ENCODE assay signal across 21 cellular contexts in genomic region chr6:322205-322930, GRCh38. TPM values are rescaled to one million over a fixed set of nuclear protein-coding genes. Genes with fewer than 3 reads are reported as not detected.
DNase-seq lines count a peak whose midpoint lies in the region; ATAC-seq, FAIRE-seq and TF ChIP-seq lines count a peak whose summit lies in the region.
"Had no signal": no experiment of that assay in that cellular context is flagged by ENCODE, and none has a peak within 500 bp of the region (broad histone marks: within the 10 kb centered on the region; RNA-seq: fewer than 3 reads in every experiment).

No MANE protein-coding gene starts in this region.

- no peaks in the 10 kb centered on the region for H3K9me2 ChIP-seq in OCI-LY1 (ENCODE audit: low read depth, low read length)

- no peaks in the 10 kb centered on the region for H3K27me3 ChIP-seq in CD4-positive, alpha-beta T cell (ENCODE audit: control insufficient read depth, insufficient read depth, low read length)
- H3K27me3 ChIP-seq in OCI-LY1 (ENCODE audit: insufficient read depth, low read length) (no peaks in the 10 kb centered on the region), endodermal cell (ENCODE audit: control insufficient read depth, insufficient read depth, low read length, poor library complexity, severe bottlenecking) (no peaks in the 10 kb centered on the region), adrenal gland (no peaks in the 10 kb centered on the region)
- H3K27me3 ChIP-seq: thyroid gland had no signal

- intact Hi-C loops in CD4-positive, alpha-beta T cell (cut with DNase I, micrococcal nuclease), result no loop called here
- intact Hi-C loops in adrenal gland (cut with DNase I), result no loop called here

- H3K9ac ChIP-seq in OCI-LY1 (ENCODE audit: low read length), result no peak overlapping the region
- no peak overlapping the region for H3K9ac ChIP-seq in endodermal cell (ENCODE audit: extremely low read depth, low read length, poor library complexity, severe bottlenecking)

- H3K4me1 ChIP-seq in OCI-LY1 (ENCODE audit: insufficient read depth, low read length, severe bottlenecking) (no peaks in the 10 kb centered on the region), endodermal cell (ENCODE audit: control insufficient read depth, insufficient read depth, low read length) (no peaks in the 10 kb centered on the region), adrenal gland (replicated peaks in 1 of 2) (no peaks in the 10 kb centered on the region)

- TF ChIP-seq CTCF in CD4-positive, alpha-beta T cell (IDR thresholded peaks at IDR 0.05), result peak; percentile 15
- TF ChIP-seq CTCF in OCI-LY1 (IDR thresholded peaks at IDR 0.05; ENCODE audit: low read length), result peak; percentile 28; the same call in 1 of the 2 replicates
- TF ChIP-seq CTCF in endodermal cell (conservative IDR thresholded peaks at IDR 0.05), result peak; percentile 53
- TF ChIP-seq CTCF in adrenal gland (IDR thresholded peaks at IDR 0.05), result no peak

- 83 to 84% methylated on average over 11 to 14 of the region's 15 CpGs for WGBS in endodermal cell (ENCODE audit: insufficient coverage in 1 of 2, insufficient read length in 1 of 2), 2 experiments
- 66 to 78% (median 76%) methylated on average over 14 to 15 of the region's 15 CpGs for WGBS in adrenal gland, 4 donors

- H3K4me3 ChIP-seq in OCI-LY1 (ENCODE audit: low read depth, low read length, poor library complexity, severe bottlenecking) (no peak overlapping the region), endodermal cell (ENCODE audit: low read length) (no peak overlapping the region), adrenal gland (no peak overlapping the region)
- H3K4me3 ChIP-seq: skin epidermis, thyroid gland had no signal

- H3K9me3 ChIP-seq in CD4-positive, alpha-beta T cell (ENCODE audit: control insufficient read depth, low read length), result no peaks in the 10 kb centered on the region
- no peaks in the 10 kb centered on the region for H3K9me3 ChIP-seq in OCI-LY1 (ENCODE audit: low read length)
- H3K9me3 ChIP-seq in endodermal cell (ENCODE audit: control insufficient read depth, low read length), result no peaks in the 10 kb centered on the region
- H3K9me3 ChIP-seq in adrenal gland (replicated peaks in 1 of 3), result no peaks in the 10 kb centered on the region
- H3K9me3 ChIP-seq: thyroid gland had no signal

- peak; percentile 26 for FAIRE-seq in GM12891 (lab: Jason Lieb, UNC)
- FAIRE-seq: endometrium had no signal

- peaks cover 4% of the 10 kb centered on the region for H3K36me3 Mint-ChIP-seq in CD4-positive, alpha-beta T cell (ENCODE audit: low read depth)
- H3K36me3 Mint-ChIP-seq in endodermal cell (ENCODE audit: low read depth), result peaks cover 6% of the 10 kb centered on the region
- peaks cover 8% of the 10 kb centered on the region for H3K36me3 Mint-ChIP-seq in T-helper 2 cell treated with Interferon-gamma antibody and Interleukin-4, amounts not matched to agents 5 μg/mL and 100 μg/mL, for 36 hours (ENCODE audit: low read depth)

- H3K36me3 ChIP-seq in OCI-LY1 (ENCODE audit: insufficient read depth, low read length), result no peaks in the 10 kb centered on the region
- H3K36me3 ChIP-seq in endodermal cell (ENCODE audit: control insufficient read depth, insufficient read depth, low read length), result peaks cover 6% of the 10 kb centered on the region
- no peaks in the 10 kb centered on the region for H3K36me3 ChIP-seq in adrenal gland (replicated peaks in 1 of 2)
- H3K36me3 ChIP-seq: thyroid gland had no signal

- TF ChIP-seq POLR2A in GM12891 (IDR thresholded peaks at IDR 0.05; ENCODE audit: low read depth, low read length) (no peak), adrenal gland (IDR thresholded peaks at IDR 0.05) (no peak)

- no peaks in the 10 kb centered on the region for H3F3A ChIP-seq in OCI-LY1 (ENCODE audit: insufficient read depth, low read length)

- no peak overlapping the region for H3K27ac ChIP-seq in CD4-positive, alpha-beta T cell (ENCODE audit: low read depth, low read length)
- H3K27ac ChIP-seq in OCI-LY1 (ENCODE audit: low read depth, low read length, poor library complexity, severe bottlenecking) (no peak overlapping the region), endodermal cell (ENCODE audit: low read depth, low read length) (no peak overlapping the region), adrenal gland (no peak overlapping the region)
- H3K27ac ChIP-seq: skin epidermis, thyroid gland had no signal

- no peak overlapping the region for H3K27ac Mint-ChIP-seq in CD4-positive, alpha-beta T cell
- H3K27ac Mint-ChIP-seq in endodermal cell, result no peak overlapping the region
- H3K27ac Mint-ChIP-seq in T-helper 2 cell treated with Interferon-gamma antibody and Interleukin-4, amounts not matched to agents 5 μg/mL and 100 μg/mL, for 36 hours, result no peak overlapping the region
- H3K27ac Mint-ChIP-seq: T-cell had no signal

- no peak overlapping the region for H2AFZ ChIP-seq in OCI-LY1 (ENCODE audit: low read length)

- no peaks in the 10 kb centered on the region for H3K4me1 Mint-ChIP-seq in CD4-positive, alpha-beta T cell (ENCODE audit: low read depth)
- H3K4me1 Mint-ChIP-seq in endodermal cell, result no peaks in the 10 kb centered on the region
- peaks cover 17% of the 10 kb centered on the region for H3K4me1 Mint-ChIP-seq in T-helper 2 cell treated with Interferon-gamma antibody and Interleukin-4, amounts not matched to agents 5 μg/mL and 100 μg/mL, for 36 hours (ENCODE audit: low read depth)

- no peaks in the 10 kb centered on the region for H4K20me1 ChIP-seq in OCI-LY1 (ENCODE audit: insufficient read depth, low read length)

- H3K27me3 Mint-ChIP-seq in CD4-positive, alpha-beta T cell, result no peaks in the 10 kb centered on the region
- H3K27me3 Mint-ChIP-seq in endodermal cell (ENCODE audit: insufficient read depth), result no peaks in the 10 kb centered on the region
- no peaks in the 10 kb centered on the region for H3K27me3 Mint-ChIP-seq in T-helper 2 cell treated with Interferon-gamma antibody and Interleukin-4, amounts not matched to agents 5 μg/mL and 100 μg/mL, for 36 hours (ENCODE audit: low read depth)
- H3K27me3 Mint-ChIP-seq: T-cell had no signal

- CTCF ChIA-PET in CD4-positive, alpha-beta T cell (lab: Charles Lee), result no interaction called here

- ATAC-seq in CD4-positive, alpha-beta T cell (ENCODE audit: poor library complexity), result no peak
- ATAC-seq: PC-3, T-cell had no signal

- DNase-seq in CD4-positive, alpha-beta T cell, result no peak
- DNase-seq in GM12891 (ENCODE audit: insufficient read length, low spot score) (no peak), endodermal cell (peak; percentile 64), adrenal gland (no peak), DMS114 treated with DMSO at 0.1 percent for 48 hours (lab: John Stamatoyannopoulos, UW; ENCODE audit: unreplicated experiment) (no peak), superior temporal gyrus (ENCODE audit: extremely low spot score) (no peak)
- DNase-seq in T-helper 2 cell treated with Interferon-gamma antibody and Interleukin-4, amounts not matched to agents 5 μg/mL and 100 μg/mL, for 36 hours (ENCODE audit: low spot score), result no peak
- DNase-seq: activated CD4-positive, CD25-positive, alpha-beta regulatory T cell; activated effector memory CD4-positive, alpha-beta T cell treated with anti-CD3 and anti-CD28 coated beads, Interleukin-2, amount 50 U/mL, for 16 hours; AML-193; DMS 273 treated with DMSO at 0.1 percent for 48 hours; foreskin fibroblast; NCI-H1694 treated with DMSO at 0.1 percent for 48 hours; NCI-H524; PC-3; stimulated activated CD4-positive, alpha-beta T cell treated with anti-CD3 and anti-CD28 coated beads, Interleukin-4, amount 100 ng/mL, for 4 hours; T-cell; thyroid gland had no signal

- no peaks in the 10 kb centered on the region for H3K79me2 ChIP-seq in OCI-LY1 (ENCODE audit: insufficient read depth, low read length)

- no peak overlapping the region for H3K4me2 ChIP-seq in OCI-LY1 (ENCODE audit: low read length)

- H3K4me3 Mint-ChIP-seq in CD4-positive, alpha-beta T cell, result no peak overlapping the region
- H3K4me3 Mint-ChIP-seq in endodermal cell, result no peak overlapping the region
- H3K4me3 Mint-ChIP-seq in T-helper 2 cell treated with Interferon-gamma antibody and Interleukin-4, amounts not matched to agents 5 μg/mL and 100 μg/mL, for 36 hours, result no peak overlapping the region
- H3K4me3 Mint-ChIP-seq: T-cell had no signal

- no peaks in the 10 kb centered on the region for H3K9me3 Mint-ChIP-seq in CD4-positive, alpha-beta T cell
- peaks cover 37% of the 10 kb centered on the region for H3K9me3 Mint-ChIP-seq in endodermal cell
- no peaks in the 10 kb centered on the region for H3K9me3 Mint-ChIP-seq in T-helper 2 cell treated with Interferon-gamma antibody and Interleukin-4, amounts not matched to agents 5 μg/mL and 100 μg/mL, for 36 hours
- H3K9me3 Mint-ChIP-seq: T-cell had no signal

- POLR2A ChIA-PET in CD4-positive, alpha-beta T cell (lab: Charles Lee), result interaction anchor here (1.1 kb wide), 1 partner anchor 30 kb away, joined by 3 read pairs; the partner anchor contains the start of gene DUSP22

TF ChIP-seq in GM12891, 5 proteins besides CTCF, POLR2A, EP300 and RAD21:
- TF ChIP-seq TAF1 (IDR thresholded peaks at IDR 0.05; ENCODE audit: low read depth, low read length) (no peak), POU2F2 (IDR thresholded peaks at IDR 0.05; ENCODE audit: low read depth, low read length) (no peak), PAX5 (IDR thresholded peaks at IDR 0.05; ENCODE audit: insufficient read depth, low read length, severe bottlenecking) (no peak), SPI1 (IDR thresholded peaks at IDR 0.05; ENCODE audit: low read depth, low read length) (no peak), POLR2AphosphoS5 (IDR thresholded peaks at IDR 0.05; ENCODE audit: low read depth, low read length) (no peak)

RNA-seq across cellular contexts. Expression of gene DUSP22, which starts 30.1 kb away (rescaled TPM):
- 10 to 100 TPM; 25.4 to 26.3 TPM for total RNA-seq in CD4-positive, alpha-beta T cell
- polyA plus RNA-seq in GM12891 (2012; ENCODE audit: low read depth, missing spikeins), result 90.4 TPM
- total RNA-seq in endodermal cell, result 10 to 100 TPM; 33.5 to 35.4 TPM
- polyA plus RNA-seq in endodermal cell (2013, experiment 1 of 2), result 41.4 TPM
- polyA plus RNA-seq in endodermal cell (2013, experiment 2 of 2), result 38.1 TPM
- total RNA-seq in adrenal gland, result 10 to 100 TPM; 23.4 to 39.3 (median 34.3) TPM
- 10 to 100 TPM; 18.2 to 22.8 (median 22.4) TPM for polyA plus RNA-seq in adrenal gland

Comparison
In these comparisons a context has a peak if more than half of its experiments do, and no peak if none do; other contexts are left out.
1. CTCF ChIP-seq: peak in CD4-positive, alpha-beta T cell (single experiment), OCI-LY1 (single experiment) and endodermal cell (single experiment); none in adrenal gland (0 of 6).